ENCODE assay signal across 10 cellular contexts in genomic region chr4:78774395-78774794, GRCh38. TPM values are rescaled to one million over a fixed set of nuclear protein-coding genes. Genes with fewer than 3 reads are reported as not detected.
A peak's percentile ranks its signal among the peaks of the same experiment; 100 is the strongest.
DNase-seq lines count a peak whose midpoint lies in the region; ATAC-seq and TF ChIP-seq lines count a peak whose summit lies in the region.
"Had no signal": no experiment of that assay in that cellular context is flagged by ENCODE, and none has a peak within 500 bp of the region (broad histone marks: within the 10 kb centered on the region; RNA-seq: fewer than 3 reads in every experiment).

No MANE protein-coding gene starts in this region.

- H4K5ac ChIP-seq in mesendoderm (ENCODE audit: low read length): no peak overlapping the region

- no peak overlapping the region for H3K18ac ChIP-seq in mesendoderm (ENCODE audit: low read length)

- H2AK5ac ChIP-seq in mesendoderm (ENCODE audit: low read length): no peak overlapping the region

- no peaks in the 10 kb centered on the region for H3K27me3 ChIP-seq in SJSA1 (replicated peaks)
- H3K27me3 ChIP-seq in gastrocnemius medialis: no peaks in the 10 kb centered on the region
- H3K27me3 ChIP-seq in mesendoderm (ENCODE audit: insufficient read depth, low read length, poor library complexity): no peaks in the 10 kb centered on the region

- in situ Hi-C loops in gastrocnemius medialis (cut with MboI; ENCODE audit: low sequenced_read_pairs in 4 of 4): loop anchor here in 1 of 4 donors (10.0 kb wide), 2 partner anchors 90 to 130 kb away; no protein-coding TSS in a partner anchor

- H3K9me3 ChIP-seq in SJSA1 (replicated peaks) (no peaks in the 10 kb centered on the region), gastrocnemius medialis (no peaks in the 10 kb centered on the region)

- no peak for ATAC-seq in gastrocnemius medialis

- H3K4me3 ChIP-seq in SJSA1 (no peak overlapping the region), gastrocnemius medialis (no peak overlapping the region), mesendoderm (ENCODE audit: low read length) (no peak overlapping the region)

- no peak for TF ChIP-seq CTCF in 22Rv1 (IDR thresholded peaks at IDR 0.05)
- no peak for TF ChIP-seq CTCF in GM10266 (IDR thresholded peaks at IDR 0.05; ENCODE audit: control insufficient read depth, insufficient read depth, low read depth, missing control alignments)
- no peak for TF ChIP-seq CTCF in gastrocnemius medialis (IDR thresholded peaks at IDR 0.05 in 4 of 5, conservative IDR thresholded peaks at IDR 0.05 in 1 of 5)

- H3K79me1 ChIP-seq in mesendoderm (ENCODE audit: low read length): peaks cover 7% of the 10 kb centered on the region

- H3K27ac ChIP-seq in 22Rv1: peak overlapping the region; percentile 87; the same call in 1 of the 2 replicates
- H3K27ac ChIP-seq in SJSA1: peak overlapping the region; percentile 100; the same call in 1 of the 2 replicates
- peak overlapping the region in 2 of 4 donors; percentile 97 to 99 for H3K27ac ChIP-seq in gastrocnemius medialis
- no peak overlapping the region for H3K27ac ChIP-seq in mesendoderm (ENCODE audit: low read depth, low read length)

- no peak overlapping the region for H2BK15ac ChIP-seq in mesendoderm (replicated peaks; ENCODE audit: low read depth)

- no peak overlapping the region for H3K4me2 ChIP-seq in mesendoderm (ENCODE audit: low read length)

- no peak overlapping the region for H2BK5ac ChIP-seq in mesendoderm (ENCODE audit: low read length)

- H3K23ac ChIP-seq in mesendoderm (ENCODE audit: low read length): no peak overlapping the region

- H3K9ac ChIP-seq in mesendoderm (ENCODE audit: low read length): no peak overlapping the region

- peaks cover 20% of the 10 kb centered on the region for H3K79me2 ChIP-seq in mesendoderm (ENCODE audit: control insufficient read depth, insufficient read depth, low read length)

- no peak overlapping the region for H3K4ac ChIP-seq in mesendoderm (ENCODE audit: low read depth, low read length)

- H3K4me1 ChIP-seq in SJSA1 (replicated peaks) (peaks cover 20% of the 10 kb centered on the region), gastrocnemius medialis (peaks cover 21 to 32% of the 10 kb centered on the region in 2 donors), mesendoderm (ENCODE audit: control insufficient read depth, low read depth, low read length) (peaks cover 9% of the 10 kb centered on the region)

- H3K36me3 ChIP-seq in SJSA1: peaks cover 11% of the 10 kb centered on the region
- H3K36me3 ChIP-seq in gastrocnemius medialis: no peaks in the 10 kb centered on the region
- no peaks in the 10 kb centered on the region for H3K36me3 ChIP-seq in mesendoderm (ENCODE audit: control insufficient read depth, insufficient read depth, low read length)

- no peak overlapping the region for H2BK120ac ChIP-seq in mesendoderm (ENCODE audit: low read depth, low read length)

- TF ChIP-seq POLR2A in gastrocnemius medialis (IDR thresholded peaks at IDR 0.05): no peak

- DNase-seq in GM10266 (ENCODE audit: extremely low spot score): peak; percentile 34
- DNase-seq in SJSA1 (ENCODE audit: low read depth in 1 of 2, low spot score in 2 of 2): peak in 1 of 2 experiments; percentile 16
- peak; percentile 60 to 66 for DNase-seq in lung microvascular endothelial cell (ENCODE audit: low read depth in 2 of 2)
- DNase-seq in glomerular visceral epithelial cell (ENCODE audit: extremely low spot score): no peak
- no peak for DNase-seq in gastrocnemius medialis
- no peak for DNase-seq in NCI-H2107 treated with DMSO at 0.1 percent for 48 hours (lab: John Stamatoyannopoulos, UW; ENCODE audit: unreplicated experiment)
- DNase-seq in mesendoderm: no peak
- DNase-seq: COR-L47, NCI-H1694 had no signal

- WGBS in mesendoderm (ENCODE audit: extremely low coverage, insufficient coverage, low lambda C conversion rate): no CpG with 5 or more reads among the region's 2 CpGs

- H4K8ac ChIP-seq in mesendoderm (ENCODE audit: low read depth, low read length): no peak overlapping the region

- intact Hi-C loops in gastrocnemius medialis (cut with DNase I; ENCODE audit: low total_unique reads): loop anchor here (10.0 kb wide), 1 partner anchor 160 kb away; no protein-coding TSS in a partner anchor

- H3K56ac ChIP-seq in mesendoderm (ENCODE audit: low read length): no peak overlapping the region

RNA-seq across cellular contexts. Expression of gene BMP2K, which starts 1.8 kb away (rescaled TPM):
- total RNA-seq in SJSA1 (2014; rRNA removed; shearing (Covaris generic)): 14.4 and 40.6 TPM in 2 replicates
- total RNA-seq in lung microvascular endothelial cell (87.0 and 121 TPM in 2 replicates), gastrocnemius medialis (10 to 100 TPM; 16.6 to 20.4 (median 17.2) TPM)
- 23.0 TPM for polyA plus RNA-seq in mesendoderm (2013, experiment 1 of 2)
- 20.7 TPM for polyA plus RNA-seq in mesendoderm (2013, experiment 2 of 2)

Comparison
In these comparisons a context has a peak if more than half of its experiments do, and no peak if none do; other contexts are left out.
1. DNase-seq: peak in GM10266 (single experiment) and lung microvascular endothelial cell (2 of 2); none in glomerular visceral epithelial cell (single experiment), gastrocnemius medialis (0 of 2), NCI-H2107 treated with DMSO at 0.1 percent for 48 hours (single experiment) and mesendoderm (single experiment).